11 cellular contexts compared by ENCODE assay signal in the genomic region with DNA sequence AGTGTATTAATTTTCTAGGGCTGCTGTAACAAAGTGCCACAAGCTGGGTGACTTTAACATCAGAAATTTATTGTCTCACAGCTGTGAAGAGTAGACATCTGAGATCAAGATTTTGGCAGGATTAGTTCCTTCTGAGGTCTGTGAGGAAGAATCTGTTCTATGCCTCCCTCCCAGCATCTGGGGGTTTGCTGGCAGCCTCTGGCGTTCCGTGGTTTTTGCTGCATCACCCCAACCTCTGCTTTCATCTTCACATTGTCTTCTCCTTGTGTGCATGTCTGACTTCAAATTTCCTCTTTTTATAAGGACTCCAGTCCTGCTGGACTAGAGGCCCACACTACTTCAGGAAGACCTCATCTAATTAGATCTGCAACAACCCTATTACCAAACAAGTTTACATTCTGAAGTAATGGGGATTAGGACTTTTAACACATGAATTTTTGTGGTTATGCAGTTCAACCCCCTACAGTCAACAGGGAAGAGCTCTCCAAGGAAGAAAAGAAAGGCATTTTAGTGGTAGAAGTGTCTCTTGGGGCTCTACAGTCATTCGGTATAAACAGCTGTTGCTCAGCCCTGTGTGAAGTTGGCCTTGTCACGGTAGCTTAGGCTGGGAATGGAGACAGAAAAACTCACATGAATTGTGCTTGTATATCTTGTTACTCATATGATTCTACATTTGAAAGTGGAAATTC.
DNase-seq lines count a peak whose midpoint lies in the region; ATAC-seq lines count a peak whose summit lies in the region.
"Had no signal": no experiment of that assay in that cellular context is flagged by ENCODE, and none has a peak within 500 bp of the region (broad histone marks: within the 10 kb centered on the region; RNA-seq: fewer than 3 reads in every experiment).

No MANE protein-coding gene starts in this region.

- DNase-seq in SIG-M5 treated with dmso at 0.1 percent for 504 hours (lab: John Stamatoyannopoulos, UW; ENCODE audit: unreplicated experiment): peak; percentile 41
- DNase-seq in SIG-M5 (lab: John Stamatoyannopoulos, UW): no peak
- DNase-seq in NCI-H69 (lab: John Stamatoyannopoulos, UW): peak; percentile 46
- DNase-seq in fibroblast of peridontal ligament (ENCODE audit: extremely low read depth): peak; percentile 99
- DNase-seq in stromal cell of bone marrow (ENCODE audit: low read depth): peak; percentile 93
- DNase-seq in germinal center (ENCODE audit: low spot score): no peak
- DNase-seq in activated effector memory CD4-positive, alpha-beta T cell treated with Interleukin-2 at 50 U/mL for 16 hours: no peak
- DNase-seq: ACHN, Karpas-422, tibial artery had no signal

- no peak for ATAC-seq in GM21528 (IDR thresholded peaks at IDR 0.05; ENCODE audit: low FRiP score, unreplicated experiment)

Comparison
In these comparisons a context has a peak if more than half of its experiments do, and no peak if none do; other contexts are left out.
1. DNase-seq: peak in SIG-M5 treated with dmso at 0.1 percent for 504 hours (single experiment), NCI-H69 (single experiment), fibroblast of peridontal ligament (single experiment) and stromal cell of bone marrow (single experiment); none in SIG-M5 (single experiment), germinal center (single experiment) and activated effector memory CD4-positive, alpha-beta T cell treated with Interleukin-2 at 50 U/mL for 16 hours (single experiment).